In the genomic region with DNA sequence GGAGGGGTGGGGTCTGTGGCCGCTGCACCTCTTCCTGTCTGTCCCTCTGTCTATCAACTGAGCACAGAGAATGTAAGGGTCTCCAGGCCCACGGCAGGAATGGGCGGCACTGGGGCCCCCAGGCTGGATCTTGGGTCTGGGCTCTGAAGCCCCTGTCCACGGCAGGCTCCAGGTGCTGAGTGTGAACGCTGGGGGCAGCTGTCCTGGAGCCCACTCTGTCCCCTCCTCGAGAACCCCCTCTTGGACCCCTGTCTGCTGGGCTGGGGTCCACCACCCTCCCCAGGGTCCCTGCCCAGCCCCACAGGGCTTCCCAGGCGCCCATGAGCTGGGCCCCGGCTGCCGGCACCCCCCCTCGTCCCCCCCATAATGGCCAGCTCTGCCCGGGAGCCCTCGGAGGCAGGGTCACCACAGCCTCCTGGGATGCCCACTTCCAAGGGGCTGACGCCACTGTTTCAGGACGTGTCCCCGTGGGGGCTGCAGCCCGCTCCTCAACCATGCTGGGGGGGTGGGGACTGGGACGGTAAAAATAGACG, we compare ENCODE assay signal across 1 cellular context.
TF ChIP-seq lines count a peak whose summit lies in the region.

No MANE protein-coding gene starts in this region.

TF ChIP-seq in H1, 55 proteins besides CTCF, POLR2A, EP300 and RAD21:
- TF ChIP-seq, protein P1, sequence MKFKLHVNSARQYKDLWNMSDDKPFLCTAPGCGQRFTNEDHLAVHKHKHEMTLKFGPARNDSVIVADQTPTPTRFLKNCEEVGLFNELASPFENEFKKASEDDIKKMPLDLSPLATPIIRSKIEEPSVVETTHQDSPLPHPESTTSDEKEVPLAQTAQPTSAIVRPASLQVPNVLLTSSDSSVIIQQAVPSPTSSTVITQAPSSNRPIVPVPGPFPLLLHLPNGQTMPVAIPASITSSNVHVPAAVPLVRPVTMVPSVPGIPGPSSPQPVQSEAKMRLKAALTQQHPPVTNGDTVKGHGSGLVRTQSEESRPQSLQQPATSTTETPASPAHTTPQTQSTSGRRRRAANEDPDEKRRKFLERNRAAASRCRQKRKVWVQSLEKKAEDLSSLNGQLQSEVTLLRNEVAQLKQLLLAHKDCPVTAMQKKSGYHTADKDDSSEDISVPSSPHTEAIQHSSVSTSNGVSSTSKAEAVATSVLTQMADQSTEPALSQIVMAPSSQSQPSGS (IDR thresholded peaks at IDR 0.05; ENCODE audit: low read length), result no peak
- TF ChIP-seq CHD2 (IDR thresholded peaks at IDR 0.05; ENCODE audit: low read length), result no peak
- TF ChIP-seq GTF2F1 (IDR thresholded peaks at IDR 0.05; ENCODE audit: borderline replicate concordance, low read depth, low read length), result no peak
- no peak for TF ChIP-seq KDM1A (IDR thresholded peaks at IDR 0.05; ENCODE audit: borderline replicate concordance, low read length)
- no peak for TF ChIP-seq BCL11A (IDR thresholded peaks at IDR 0.05; ENCODE audit: low read depth in 2 of 2, low read length in 2 of 2)
